In the genomic region with DNA sequence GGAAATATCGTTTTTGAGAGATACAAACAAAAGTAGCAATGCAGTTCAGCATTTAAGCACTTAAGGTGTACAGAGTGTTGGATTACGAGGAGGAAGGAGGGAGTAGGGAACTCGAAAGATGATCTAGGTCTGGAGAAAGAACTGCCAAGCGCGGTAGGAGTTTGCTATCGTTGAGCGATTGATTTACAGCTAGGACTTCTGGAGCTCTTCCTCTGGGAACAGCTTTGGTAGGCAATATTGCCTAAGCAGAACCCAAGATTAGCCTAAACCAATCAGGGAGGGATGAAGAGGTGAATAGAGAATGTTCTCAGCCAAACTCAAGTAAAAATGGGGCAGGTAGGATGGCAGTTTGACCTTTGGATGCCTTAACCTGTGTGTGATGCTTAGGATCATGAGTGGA, we compare ENCODE assay signal across 1 cellular context.
TF ChIP-seq lines count a peak whose summit lies in the region.

No MANE protein-coding gene starts in this region.

TF ChIP-seq in GM12878, 131 proteins besides CTCF, POLR2A, EP300 and RAD21:
- TF ChIP-seq ATF3 (IDR thresholded peaks at IDR 0.05; ENCODE audit: borderline replicate concordance, extremely low read depth, low read depth, low read length) (no peak), SMC3 (IDR thresholded peaks at IDR 0.05; ENCODE audit: borderline replicate concordance, low read length) (no peak), TCF12 (IDR thresholded peaks at IDR 0.05; ENCODE audit: low read depth, low read length) (no peak)
